22 cellular contexts compared by ENCODE assay signal in the genomic region with DNA sequence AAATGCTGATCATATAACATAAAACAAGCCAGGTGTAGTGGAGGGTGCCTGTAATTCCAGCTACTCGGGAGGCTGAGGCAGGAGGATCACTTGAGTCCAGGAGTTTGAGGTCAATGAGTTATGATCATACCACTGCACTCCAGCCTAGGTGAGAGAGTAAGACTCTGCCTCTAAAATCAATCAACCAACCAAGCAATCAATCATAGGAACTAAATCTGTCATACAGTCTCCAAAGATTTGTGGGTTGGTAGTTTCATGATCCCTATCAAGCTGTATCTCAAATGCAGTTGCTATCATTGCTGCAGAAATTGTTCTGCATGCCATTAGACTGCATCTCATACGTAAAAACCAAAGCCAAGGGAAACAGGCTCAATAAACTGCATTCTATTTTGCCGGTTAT.
"Had no signal": no experiment of that assay in that cellular context is flagged by ENCODE, and none has a peak within 500 bp of the region (broad histone marks: within the 10 kb centered on the region; RNA-seq: fewer than 3 reads in every experiment).

No MANE protein-coding gene starts in this region.

- H3K36me3 ChIP-seq: ovary, tibial nerve had no signal

- H3K27me3 ChIP-seq: body of pancreas, ovary, tibial nerve had no signal

- ATAC-seq: activated CD4-positive, CD25-positive, alpha-beta regulatory T cell treated with anti-CD3 and anti-CD28 coated beads, Interleukin-2, amount 50 U/mL, for 24 hours; activated CD8-positive, alpha-beta T cell treated with anti-CD3 and anti-CD28 coated beads, Interleukin-2, amount 10 ng/mL, durations not matched to agents 7 days and 5 days; body of pancreas; effector memory CD8-positive, alpha-beta T cell; natural killer cell; sciatic nerve had no signal

- H3K9me3 ChIP-seq: body of pancreas, lower lobe of right lung, ovary, tibial nerve had no signal

- FAIRE-seq: keratinocyte, urothelium cell line had no signal

- H3K4me3 ChIP-seq: body of pancreas, lower lobe of right lung, ovary, tibial nerve had no signal

- DNase-seq: activated CD4-positive, alpha-beta T cell treated with anti-CD3 and anti-CD28 coated beads, Interleukin-2, amount 10 ng/mL, durations not matched to agents 7 days and 5 days; activated CD8-positive, alpha-beta T cell treated with anti-CD3 and anti-CD28 coated beads, Interleukin-2, amount 10 ng/mL, durations not matched to agents 7 days and 5 days; activated naive CD4-positive, alpha-beta T cell treated with Interleukin-2 at 50 U/mL for 16 hours; activated naive CD8-positive, alpha-beta T cell treated with anti-CD3 and anti-CD28 coated beads, Interleukin-2, amount 10 ng/mL, durations not matched to agents 7 days and 5 days; activated T-cell treated with anti-CD3 and anti-CD28 coated beads, Interleukin-2, amount 50 U/mL, for 24 hours; amygdala; body of pancreas; effector memory CD8-positive, alpha-beta T cell; foreskin fibroblast; hypothalamus; lower lobe of right lung; natural killer cell; ovary; stimulated activated CD4-positive, alpha-beta T cell treated with anti-CD3 and anti-CD28 coated beads, Interleukin-4, amount 100 ng/mL, for 4 hours; stimulated activated naive CD4-positive, alpha-beta T cell treated with Interleukin-2 at 50 U/mL for 16 hours; substantia nigra; T-helper 9 cell had no signal

- H3K27ac ChIP-seq: body of pancreas, lower lobe of right lung, ovary had no signal
